Comparison of ENCODE assay signal across 17 cellular contexts in the genomic region with DNA sequence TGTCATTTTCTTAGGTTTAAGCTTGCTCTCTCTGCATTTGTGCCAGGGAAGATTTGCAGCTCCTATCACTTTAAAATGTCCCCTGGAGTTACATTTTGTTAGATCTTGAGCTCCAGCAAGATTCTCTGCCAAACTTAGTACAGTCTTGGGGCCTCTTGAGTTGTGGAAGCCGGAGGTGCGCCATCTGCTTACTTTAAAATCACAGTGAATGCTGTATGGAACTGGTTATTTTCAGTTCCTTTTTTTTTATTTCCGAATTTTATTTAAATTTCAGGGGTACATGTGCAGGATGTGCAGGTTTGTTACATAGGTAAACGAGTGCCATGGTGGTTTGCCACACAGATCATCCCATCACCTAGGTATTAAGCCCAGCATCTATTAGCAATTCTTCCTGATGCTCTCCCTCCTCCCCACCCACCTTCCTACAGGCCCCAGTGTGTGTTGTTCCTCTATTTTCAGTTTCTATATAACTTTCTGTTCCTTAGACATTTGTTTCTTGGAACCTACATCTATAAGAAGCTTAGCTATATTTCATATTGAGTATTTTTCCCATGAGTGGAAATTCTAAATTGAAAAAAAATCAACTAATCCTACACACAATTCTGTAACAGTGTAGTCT.
DNase-seq lines count a peak whose midpoint lies in the region; ATAC-seq, FAIRE-seq and TF ChIP-seq lines count a peak whose summit lies in the region.
"Had no signal": no experiment of that assay in that cellular context is flagged by ENCODE, and none has a peak within 500 bp of the region (broad histone marks: within the 10 kb centered on the region; RNA-seq: fewer than 3 reads in every experiment).

No MANE protein-coding gene starts in this region.

- peaks cover 6% of the 10 kb centered on the region; the same call in 1 of the 2 replicates for H3F3A ChIP-seq in DOHH2 (ENCODE audit: control insufficient read depth, insufficient read depth)

- peak; percentile 47 for ATAC-seq in HG02623 (IDR thresholded peaks at IDR 0.05; ENCODE audit: unreplicated experiment)

- H3K9me2 ChIP-seq in DOHH2 (replicated peaks; ENCODE audit: control insufficient read depth, low read length) = no peaks in the 10 kb centered on the region

- H3K27me3 ChIP-seq in DOHH2 (ENCODE audit: control insufficient read depth, low read length) = no peaks in the 10 kb centered on the region
- no peaks in the 10 kb centered on the region for H3K27me3 ChIP-seq in effector memory CD4-positive, alpha-beta T cell (replicated peaks; ENCODE audit: control insufficient read depth, insufficient read depth, low read length, poor library complexity, severe bottlenecking)
- H3K27me3 ChIP-seq: BLaER1 had no signal

- H4K20me1 ChIP-seq in DOHH2 (ENCODE audit: control insufficient read depth, insufficient read depth, low read depth, low read length) = no peaks in the 10 kb centered on the region
- H4K20me1 ChIP-seq: BLaER1 had no signal

- H3K36me3 ChIP-seq in DOHH2 (ENCODE audit: control insufficient read depth, low read length) = no peaks in the 10 kb centered on the region
- H3K36me3 ChIP-seq in effector memory CD4-positive, alpha-beta T cell (ENCODE audit: control insufficient read depth, insufficient read depth, low read length) = no peaks in the 10 kb centered on the region
- H3K36me3 ChIP-seq: BLaER1 had no signal

- peak overlapping the region; percentile 22 for H3K4me3 ChIP-seq in DOHH2 (ENCODE audit: low read length)
- no peak overlapping the region for H3K4me3 ChIP-seq in effector memory CD4-positive, alpha-beta T cell (ENCODE audit: insufficient read depth, low read depth, low read length, poor library complexity, severe bottlenecking)
- H3K4me3 ChIP-seq: BLaER1 had no signal

- TF ChIP-seq POLR2A in GM12892 (IDR thresholded peaks at IDR 0.05; ENCODE audit: low read depth, low read length) = no peak

- H3K79me2 ChIP-seq in DOHH2 (ENCODE audit: control insufficient read depth, low read length) = no peaks in the 10 kb centered on the region

- no peaks in the 10 kb centered on the region for H3K9me3 ChIP-seq in DOHH2 (ENCODE audit: control insufficient read depth, insufficient read depth, low read length)
- no peaks in the 10 kb centered on the region for H3K9me3 ChIP-seq in effector memory CD4-positive, alpha-beta T cell (ENCODE audit: control insufficient read depth, low read length)
- H3K9me3 ChIP-seq: BLaER1 had no signal

- peak overlapping the region; percentile 43 for H3K4me2 ChIP-seq in DOHH2 (ENCODE audit: low read length)
- H3K4me2 ChIP-seq: BLaER1 had no signal

- no peak for TF ChIP-seq CTCF in DOHH2 (IDR thresholded peaks at IDR 0.05; ENCODE audit: low read depth, low read length, poor library complexity, severe bottlenecking)

- H3K27ac ChIP-seq in DOHH2 (ENCODE audit: low read depth, low read length) = peak overlapping the region; percentile 16; the same call in 1 of the 2 replicates
- no peak overlapping the region for H3K27ac ChIP-seq in effector memory CD4-positive, alpha-beta T cell (ENCODE audit: insufficient read depth, low read length, poor library complexity, severe bottlenecking)
- H3K27ac ChIP-seq: BLaER1, HL-60 had no signal

- H3K4me1 ChIP-seq in DOHH2 (ENCODE audit: control insufficient read depth, low read length) = peaks cover 23% of the 10 kb centered on the region
- H3K4me1 ChIP-seq in effector memory CD4-positive, alpha-beta T cell (ENCODE audit: control insufficient read depth, insufficient read depth, low read length, poor library complexity, severe bottlenecking) = no peaks in the 10 kb centered on the region

- no peak for FAIRE-seq in GM12892 (lab: Jason Lieb, UNC)
- FAIRE-seq: astrocyte, frontal cortex had no signal

- DNase-seq in NOMO-1 treated with dmso at 0.1 percent for 144 hours (lab: John Stamatoyannopoulos, UW; ENCODE audit: unreplicated experiment) (peak; percentile 51), germinal center (ENCODE audit: low spot score) (peak; percentile 39), GM12892 (ENCODE audit: insufficient read length) (no peak), NCI-H2029 treated with DMSO at 0.1 percent for 48 hours (lab: John Stamatoyannopoulos, UW) (no peak), NCI-H1092 (lab: John Stamatoyannopoulos, UW) (no peak)
- no peak for DNase-seq in effector memory CD4-positive, alpha-beta T cell
- DNase-seq: HCEC 1CT, IMR-90, islet precursor cell, NCI-H226, SW 1271 had no signal

Comparison
In these comparisons a context has a peak if more than half of its experiments do, and no peak if none do; other contexts are left out.
1. DNase-seq: peak in NOMO-1 treated with dmso at 0.1 percent for 144 hours (single experiment) and germinal center (single experiment); none in GM12892 (single experiment), effector memory CD4-positive, alpha-beta T cell (0 of 3), NCI-H2029 treated with DMSO at 0.1 percent for 48 hours (single experiment) and NCI-H1092 (single experiment).